ENCODE assay signal across 8 cellular contexts in genomic region chr2:28809927-28810326, GRCh38. TPM values are rescaled to one million over a fixed set of nuclear protein-coding genes. Genes with fewer than 3 reads are reported as not detected.
DNase-seq lines count a peak whose midpoint lies in the region; ATAC-seq and TF ChIP-seq lines count a peak whose summit lies in the region.

No MANE protein-coding gene starts in this region.

- intact Hi-C loops in CD8-positive, alpha-beta T cell (cut with DNase I, micrococcal nuclease) = loop anchor here (1.0 to 10.0 kb wide), 6 partner anchors 57 to 307 kb away; partner anchors contain the start of genes WDR43 (in 2 of the 2), CLIP4 (in 1 of the 2) and TRMT61B (in 1 of the 2)

- no peak for TF ChIP-seq CTCF in CD8-positive, alpha-beta T cell (IDR thresholded peaks at IDR 0.05)
- no peak for TF ChIP-seq CTCF in NB4 (IDR thresholded peaks at IDR 0.05; ENCODE audit: low read depth, low read length)
- no peak for TF ChIP-seq CTCF in progenitor cell of endocrine pancreas (IDR thresholded peaks at IDR 0.05; ENCODE audit: unreplicated experiment)
- TF ChIP-seq CTCF in omental fat pad (IDR thresholded peaks at IDR 0.05) = no peak

- no peaks in the 10 kb centered on the region for H3K9me3 ChIP-seq in CD8-positive, alpha-beta T cell (ENCODE audit: low read length)

- ATAC-seq in CD8-positive, alpha-beta T cell = no peak
- ATAC-seq in GM18873 (IDR thresholded peaks at IDR 0.05; ENCODE audit: low FRiP score, unreplicated experiment) (no peak), omental fat pad (ENCODE audit: low FRiP score) (no peak), HG02759 (IDR thresholded peaks at IDR 0.05; ENCODE audit: unreplicated experiment) (no peak)

- H3K27ac ChIP-seq in CD8-positive, alpha-beta T cell (ENCODE audit: low read depth, low read length) = no peak overlapping the region
- peak overlapping the region; percentile 4 for H3K27ac ChIP-seq in epithelial cell of prostate

- peaks cover 6% of the 10 kb centered on the region for H3K4me1 ChIP-seq in CD8-positive, alpha-beta T cell (ENCODE audit: insufficient read depth, low read length)

- POLR2A ChIA-PET in CD8-positive, alpha-beta T cell (lab: Charles Lee) = interaction anchor here (1.5 kb wide), 1 partner anchor 41 kb away, joined by 5 read pairs; no protein-coding TSS in a partner anchor

- H3K4me3 Mint-ChIP-seq in CD8-positive, alpha-beta T cell = peak overlapping the region; percentile 86
- H3K4me3 Mint-ChIP-seq in progenitor cell of endocrine pancreas (ENCODE audit: low read depth) = peak overlapping the region; percentile 62

- H3K27me3 Mint-ChIP-seq in CD8-positive, alpha-beta T cell (ENCODE audit: low read depth) = no peaks in the 10 kb centered on the region
- peaks cover 10% of the 10 kb centered on the region for H3K27me3 Mint-ChIP-seq in progenitor cell of endocrine pancreas

- peak overlapping the region; percentile 62 for H3K4me3 ChIP-seq in CD8-positive, alpha-beta T cell (ENCODE audit: low read depth, low read length)
- no peak overlapping the region for H3K4me3 ChIP-seq in NB4 (ENCODE audit: low read depth, low read length)

- H3K36me3 ChIP-seq in CD8-positive, alpha-beta T cell (ENCODE audit: insufficient read depth, low read length) = no peaks in the 10 kb centered on the region

- peaks cover 18% of the 10 kb centered on the region for H3K4me1 Mint-ChIP-seq in CD8-positive, alpha-beta T cell (ENCODE audit: low read depth)
- H3K4me1 Mint-ChIP-seq in progenitor cell of endocrine pancreas (ENCODE audit: low read depth) = no peaks in the 10 kb centered on the region

- H3K27me3 ChIP-seq in CD8-positive, alpha-beta T cell (ENCODE audit: insufficient read depth, low read length) = no peaks in the 10 kb centered on the region

- H3K27ac Mint-ChIP-seq in CD8-positive, alpha-beta T cell = no peak overlapping the region
- H3K27ac Mint-ChIP-seq in progenitor cell of endocrine pancreas = peak overlapping the region; percentile 56

- no peaks in the 10 kb centered on the region for H3K9me3 Mint-ChIP-seq in CD8-positive, alpha-beta T cell
- no peaks in the 10 kb centered on the region for H3K9me3 Mint-ChIP-seq in progenitor cell of endocrine pancreas (ENCODE audit: low read depth)

- TF ChIP-seq POLR2A in NB4 (IDR thresholded peaks at IDR 0.05; ENCODE audit: extremely low read depth, insufficient read length) = no peak

- no peak for DNase-seq in CD8-positive, alpha-beta T cell
- DNase-seq in NB4 (ENCODE audit: low read depth) (peak; percentile 13), epithelial cell of prostate (ENCODE audit: low read depth, low spot score) (no peak), progenitor cell of endocrine pancreas (ENCODE audit: low spot score, unreplicated experiment) (no peak), cerebellum (ENCODE audit: low spot score) (no peak), omental fat pad (ENCODE audit: low spot score) (no peak)

- CTCF ChIA-PET in CD8-positive, alpha-beta T cell (lab: Charles Lee) = interaction anchor here (0.8 to 1.3 kb wide), 4 partner anchors 11 to 58 kb away, joined by 3 to 4 read pairs (median 3); partner anchors contain the start of gene PPP1CB

- peaks cover 5% of the 10 kb centered on the region for H3K36me3 Mint-ChIP-seq in CD8-positive, alpha-beta T cell
- peaks cover 9% of the 10 kb centered on the region for H3K36me3 Mint-ChIP-seq in progenitor cell of endocrine pancreas (ENCODE audit: insufficient read depth)

RNA-seq across cellular contexts. Expression of gene SPDYA, which starts 0.7 kb away (rescaled TPM):
- 10 to 100 TPM; 11.8 to 12.4 TPM for total RNA-seq in CD8-positive, alpha-beta T cell
- 1.6 and 2.0 TPM in 2 replicates for total RNA-seq in progenitor cell of endocrine pancreas
- 2.7 TPM for total RNA-seq in cerebellum
- 1 to 10 TPM in 2 of 4 donors, under 1 TPM in 1, not detected in 1; 0.63 to 4.2 (median 1.9) TPM for total RNA-seq in omental fat pad

RNA-seq across cellular contexts. Expression of gene PPP1CB, which starts 58.3 kb away (rescaled TPM):
- 100 to 1,000 TPM; 331 to 334 TPM for total RNA-seq in CD8-positive, alpha-beta T cell
- total RNA-seq in progenitor cell of endocrine pancreas = 192 and 193 TPM in 2 replicates
- 185 TPM for total RNA-seq in cerebellum
- total RNA-seq in omental fat pad = 100 to 1,000 TPM; 139 to 262 (median 176) TPM
